ENCODE assay signal across 1 cellular context in the genomic region with DNA sequence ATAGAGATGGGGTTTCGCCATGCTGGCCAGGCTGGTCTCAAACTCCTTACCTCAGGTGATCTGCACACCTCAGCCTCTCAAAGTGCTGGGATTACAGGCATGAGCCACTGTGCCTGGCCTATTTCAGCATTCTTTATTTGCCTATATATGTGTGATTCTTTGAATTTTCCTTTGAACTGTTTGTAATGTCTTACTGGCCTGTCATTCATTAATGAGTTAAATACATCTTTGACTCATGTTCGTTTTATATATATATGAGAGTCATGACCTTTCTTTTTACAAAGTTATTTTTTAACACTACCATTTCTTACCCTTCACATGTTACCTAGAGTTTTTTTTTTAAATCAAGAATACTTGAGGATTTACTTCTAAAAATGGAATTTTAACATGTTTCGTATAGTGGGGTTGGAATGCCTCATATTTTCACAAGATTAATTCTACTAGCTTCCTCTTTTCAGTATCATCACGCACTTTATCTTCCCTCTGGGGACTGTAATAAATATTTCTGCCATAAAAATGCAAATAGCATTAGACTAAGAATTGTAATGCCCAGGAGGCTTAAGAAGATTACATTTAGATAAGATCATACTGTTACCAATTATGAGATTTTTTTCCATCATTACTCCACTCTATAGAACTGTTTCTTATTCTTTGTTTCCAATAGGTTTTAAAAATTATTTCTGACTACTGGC.
TF ChIP-seq lines count a peak whose summit lies in the region.

No MANE protein-coding gene starts in this region.

TF ChIP-seq in HEK293, 187 proteins besides CTCF, POLR2A, EP300 and RAD21 (continued from another document):
- TF ChIP-seq, protein P1, sequence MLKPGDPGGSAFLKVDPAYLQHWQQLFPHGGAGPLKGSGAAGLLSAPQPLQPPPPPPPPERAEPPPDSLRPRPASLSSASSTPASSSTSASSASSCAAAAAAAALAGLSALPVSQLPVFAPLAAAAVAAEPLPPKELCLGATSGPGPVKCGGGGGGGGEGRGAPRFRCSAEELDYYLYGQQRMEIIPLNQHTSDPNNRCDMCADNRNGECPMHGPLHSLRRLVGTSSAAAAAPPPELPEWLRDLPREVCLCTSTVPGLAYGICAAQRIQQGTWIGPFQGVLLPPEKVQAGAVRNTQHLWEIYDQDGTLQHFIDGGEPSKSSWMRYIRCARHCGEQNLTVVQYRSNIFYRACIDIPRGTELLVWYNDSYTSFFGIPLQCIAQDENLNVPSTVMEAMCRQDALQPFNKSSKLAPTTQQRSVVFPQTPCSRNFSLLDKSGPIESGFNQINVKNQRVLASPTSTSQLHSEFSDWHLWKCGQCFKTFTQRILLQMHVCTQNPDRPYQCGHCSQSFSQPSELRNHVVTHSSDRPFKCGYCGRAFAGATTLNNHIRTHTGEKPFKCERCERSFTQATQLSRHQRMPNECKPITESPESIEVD (tag by site-specific recombination; IDR thresholded peaks at IDR 0.05) = peak; percentile 56
- no peak for TF ChIP-seq ZNF701 (tag by site-specific recombination; IDR thresholded peaks at IDR 0.05)
- TF ChIP-seq OSR2 (tag by site-specific recombination; IDR thresholded peaks at IDR 0.05) = peak; percentile 33; the same call in 1 of the 2 replicates
- no peak for TF ChIP-seq SCRT1 (tag by site-specific recombination; IDR thresholded peaks at IDR 0.05; ENCODE audit: borderline replicate concordance)
